ENCODE assay signal across 19 cellular contexts in genomic region chr1:3716351-3716750, GRCh38. TPM values are rescaled to one million over a fixed set of nuclear protein-coding genes. Genes with fewer than 3 reads are reported as not detected.
DNase-seq lines count a peak whose midpoint lies in the region; ATAC-seq, FAIRE-seq and TF ChIP-seq lines count a peak whose summit lies in the region.
"Had no signal": no experiment of that assay in that cellular context is flagged by ENCODE, and none has a peak within 500 bp of the region (broad histone marks: within the 10 kb centered on the region; RNA-seq: fewer than 3 reads in every experiment).

No MANE protein-coding gene starts in this region.

- H3K4me2 ChIP-seq in H9 (ENCODE audit: insufficient read depth, insufficient read length, low read length) (no peak overlapping the region), keratinocyte (ENCODE audit: control insufficient read depth, extremely low read depth, insufficient read depth, low read depth, low read length) (peak overlapping the region; percentile 86)
- H3K4me2 ChIP-seq: GM23338 had no signal

- H3K79me2 ChIP-seq in H9 (ENCODE audit: insufficient read depth, low read length) = no peaks in the 10 kb centered on the region
- no peaks in the 10 kb centered on the region for H3K79me2 ChIP-seq in keratinocyte (ENCODE audit: control insufficient read depth, insufficient read depth, low read length)

- no peak overlapping the region for H3K27ac Mint-ChIP-seq in H9
- H3K27ac Mint-ChIP-seq: CD8-positive, alpha-beta T cell; GM23338 had no signal

- H2BK15ac ChIP-seq in H9 (ENCODE audit: low read depth, low read length) = no peak overlapping the region

- no peak for FAIRE-seq in keratinocyte (lab: Jason Lieb, UNC)
- FAIRE-seq: D721Med, HepG2, RCC 7860 had no signal

- no peak overlapping the region for H3T11ph ChIP-seq in H9 (ENCODE audit: low read length)

- H3K23me2 ChIP-seq in H9 (ENCODE audit: insufficient read length, low read depth, low read length, poor library complexity, severe bottlenecking) = no peaks in the 10 kb centered on the region

- H2BK120ac ChIP-seq in H9 (ENCODE audit: low read depth, low read length, poor library complexity, severe bottlenecking) = no peak overlapping the region

- H2BK20ac ChIP-seq in H9 (ENCODE audit: low read depth, low read length, poor library complexity, severe bottlenecking) = no peak overlapping the region

- H4K91ac ChIP-seq in H9 (ENCODE audit: insufficient read length, low read depth, low read length) = no peak overlapping the region

- H3K9me1 ChIP-seq in keratinocyte (ENCODE audit: control insufficient read depth, extremely low read depth, insufficient read depth, low read length) = peaks cover 2% of the 10 kb centered on the region

- H2AFZ ChIP-seq in H9 (ENCODE audit: low read length) (no peak overlapping the region), keratinocyte (ENCODE audit: control insufficient read depth, low read length) (no peak overlapping the region)
- H2AFZ ChIP-seq: GM23338 had no signal

- H3K36me3 Mint-ChIP-seq in H9 (ENCODE audit: insufficient read depth in 1 of 3, low read depth in 3 of 3) = no peaks in the 10 kb centered on the region
- H3K36me3 Mint-ChIP-seq: CD8-positive, alpha-beta T cell had no signal

- ATAC-seq in GM21825 (IDR thresholded peaks at IDR 0.05; ENCODE audit: unreplicated experiment) = no peak
- ATAC-seq in HG03442 (IDR thresholded peaks at IDR 0.05; ENCODE audit: unreplicated experiment) = no peak
- ATAC-seq in GM21737 (IDR thresholded peaks at IDR 0.05; ENCODE audit: unreplicated experiment) = no peak
- ATAC-seq: CD8-positive, alpha-beta T cell; HepG2 had no signal

- H2AK5ac ChIP-seq in H9 (ENCODE audit: insufficient read length, low read length) = no peak overlapping the region

- no peaks in the 10 kb centered on the region for H3K9me3 Mint-ChIP-seq in H9
- H3K9me3 Mint-ChIP-seq: CD8-positive, alpha-beta T cell; GM23338 had no signal

- DNase-seq in H9 (no peak), HL-60 (ENCODE audit: low read depth in 1 of 2, low spot score in 1 of 2) (peak in 1 of 2 experiments; percentile 13), UCSD-AML1 (lab: John Stamatoyannopoulos, UW; ENCODE audit: unreplicated experiment) (peak; percentile 51), keratinocyte (ENCODE audit: low read depth, low spot score) (no peak)
- DNase-seq: CD8-positive, alpha-beta T cell; Karpas-422; NCI-H2107; NCI-H446 treated with DMSO at 0.1 percent for 48 hours; NCI-H82; SJCRH30 had no signal

- H3K79me1 ChIP-seq in H9 (ENCODE audit: insufficient read depth, low read depth, low read length, poor library complexity, severe bottlenecking) = no peaks in the 10 kb centered on the region

- H3K9me3 ChIP-seq in H9 (ENCODE audit: control insufficient read depth, low read depth, low read length) (no peaks in the 10 kb centered on the region), keratinocyte (ENCODE audit: control insufficient read depth, low read depth, low read length) (no peaks in the 10 kb centered on the region)
- H3K9me3 ChIP-seq: SJCRH30 had no signal

- TF ChIP-seq CTCF in H9 (conservative IDR thresholded peaks at IDR 0.05) = no peak
- no peak for TF ChIP-seq CTCF in HL-60 (IDR thresholded peaks at IDR 0.05; ENCODE audit: insufficient read depth, low read length)
- TF ChIP-seq CTCF in keratinocyte (optimal IDR thresholded peaks at IDR 0.05 in 1 of 3, IDR thresholded peaks at IDR 0.05 in 1 of 3, conservative IDR thresholded peaks at IDR 0.05 in 1 of 3; ENCODE audit: extremely low read depth in 1 of 3, insufficient read depth in 2 of 3, low read length in 3 of 3) = no peak

- WGBS in H9 (ENCODE audit: extremely low coverage, insufficient read length, low lambda C conversion rate) = no CpG with 5 or more reads among the region's 6 CpGs

- peak overlapping the region; percentile 36; the same call in 1 of the 2 replicates for H3K14ac ChIP-seq in H9 (ENCODE audit: insufficient read depth, low read length)

- H3K27ac ChIP-seq in H9 (ENCODE audit: insufficient read length, low read depth, low read length) = no peak overlapping the region
- H3K27ac ChIP-seq in HL-60 (replicated peaks) = peak overlapping the region; percentile 65
- H3K27ac ChIP-seq in keratinocyte (ENCODE audit: control insufficient read depth, insufficient read depth, low read length) = peak overlapping the region; percentile 68
- H3K27ac ChIP-seq: SJCRH30 had no signal

- no peak overlapping the region for H4K8ac ChIP-seq in H9 (replicated peaks; ENCODE audit: insufficient read length, low read depth, low read length)

- no peak overlapping the region for H2BK5ac ChIP-seq in H9 (ENCODE audit: insufficient read length, low read length)

- dilution Hi-C loops in keratinocyte (cut with MboI; ENCODE audit: extremely low pct_ligation_motif_present, low sequenced_read_pairs) = no loop called here

- no peak overlapping the region for H3K4me3 ChIP-seq in HL-60 (replicated peaks; ENCODE audit: insufficient read depth, low read length)
- H3K4me3 ChIP-seq in keratinocyte (ENCODE audit: control insufficient read depth in 2 of 3, extremely low read depth in 1 of 3, insufficient read depth in 2 of 3, low read depth in 1 of 3, low read length in 3 of 3) = peak overlapping the region in 2 of 3 experiments; percentile 34 to 57
- H3K4me3 ChIP-seq: GM23338, SJCRH30 had no signal

- H4K20me1 ChIP-seq in H9 (ENCODE audit: control insufficient read depth, insufficient read depth, insufficient read length) (no peaks in the 10 kb centered on the region), keratinocyte (ENCODE audit: control insufficient read depth, extremely low read depth, insufficient read depth, low read length) (no peaks in the 10 kb centered on the region)

- H3K36me3 ChIP-seq in keratinocyte (ENCODE audit: control insufficient read depth in 2 of 2, extremely low read depth in 1 of 2, insufficient read depth in 2 of 2, low read length in 2 of 2) = no peaks in the 10 kb centered on the region
- H3K36me3 ChIP-seq: SJCRH30 had no signal

- no peak overlapping the region for H3K56ac ChIP-seq in H9 (ENCODE audit: insufficient read length, low read depth, low read length)

- H4K5ac ChIP-seq in H9 (ENCODE audit: insufficient read length, low read depth, low read length) = no peak overlapping the region

- H2BK12ac ChIP-seq in H9 (ENCODE audit: insufficient read length, low read depth, low read length) = no peak overlapping the region

- no peak overlapping the region for H3K4ac ChIP-seq in H9 (ENCODE audit: low read depth, low read length)

- H3K18ac ChIP-seq in H9 (ENCODE audit: insufficient read length, low read depth, low read length) = no peak overlapping the region

- H3K9ac ChIP-seq in H9 (ENCODE audit: extremely low read depth, insufficient read length, low read length) (no peak overlapping the region), keratinocyte (ENCODE audit: control insufficient read depth, extremely low read depth, insufficient read depth, low read length) (peak overlapping the region; percentile 50)

- no peak overlapping the region for H3K23ac ChIP-seq in H9 (ENCODE audit: insufficient read length, low read depth, low read length)

- peaks cover 17% of the 10 kb centered on the region for H3K27me3 Mint-ChIP-seq in H9 (ENCODE audit: low read depth)

- no peak overlapping the region for H3K4me3 Mint-ChIP-seq in H9
- H3K4me3 Mint-ChIP-seq: CD8-positive, alpha-beta T cell; GM23338 had no signal

- H3K4me1 Mint-ChIP-seq in H9 = peaks cover 2 to 16% of the 10 kb centered on the region in 2 experiments; a peak in 3 of 4 replicates

- no peaks in the 10 kb centered on the region for H3K27me3 ChIP-seq in H9 (ENCODE audit: insufficient read depth, low read length)
- H3K27me3 ChIP-seq in HL-60 (ENCODE audit: insufficient read depth, poor library complexity, severe bottlenecking) = no peaks in the 10 kb centered on the region
- no peaks in the 10 kb centered on the region for H3K27me3 ChIP-seq in keratinocyte (ENCODE audit: control insufficient read depth, extremely low read depth, insufficient read depth, low read length)
- H3K27me3 ChIP-seq: SJCRH30 had no signal

- H3K4me1 ChIP-seq in H9 (ENCODE audit: insufficient read depth, low read length) (no peaks in the 10 kb centered on the region; the same call in 1 of the 2 replicates), keratinocyte (ENCODE audit: control insufficient read depth, extremely low read depth, insufficient read depth, low read length) (peaks cover 38% of the 10 kb centered on the region)

RNA-seq across cellular contexts. Expression of gene CCDC27, which starts 35.9 kb away (rescaled TPM):
- not detected in 2 replicates for total RNA-seq in H9 (2021)
- polyA plus RNA-seq in keratinocyte = not detected in 3 replicates
- not detected for polyA plus RNA-seq in keratinocyte (2011; ENCODE audit: low read depth)
- polyA plus RNA-seq in keratinocyte (2011; cell fraction: cytosol; rRNA removed) = not detected in 2 replicates
- polyA plus RNA-seq in keratinocyte (2011; cell fraction: nucleus; rRNA removed) = not detected in 2 replicates
- not detected in 2 replicates for polyA plus RNA-seq in keratinocyte (2012; ENCODE audit: low replicate concordance)
- polyA minus RNA-seq in keratinocyte = not detected in 3 replicates
- not detected for polyA minus RNA-seq in keratinocyte (2011; cell fraction: cytosol; rRNA and poly(A)+ RNA removed)
- not detected in 2 replicates for polyA minus RNA-seq in keratinocyte (2011; cell fraction: nucleus; rRNA and poly(A)+ RNA removed)
- total RNA-seq: CD8-positive, alpha-beta T cell; HepG2; SJCRH30 had no signal
- polyA plus RNA-seq: AG04450, BJ, HepG2 had no signal

RNA-seq across cellular contexts. Expression of gene SMIM1, which starts 56.2 kb away (rescaled TPM):
- total RNA-seq in H9 (2021) = 5.3 and 7.3 TPM in 2 replicates
- polyA plus RNA-seq in keratinocyte = 0.79 to 1.3 TPM (median 1.0 TPM) in 3 replicates
- 0.57 TPM for polyA plus RNA-seq in keratinocyte (2011; ENCODE audit: low read depth)
- 0.29 and 1.8 TPM in 2 replicates for polyA plus RNA-seq in keratinocyte (2011; cell fraction: cytosol; rRNA removed)
- 0.57 TPM in 1 of 2 replicates, not detected in the other for polyA plus RNA-seq in keratinocyte (2011; cell fraction: nucleus; rRNA removed)
- 3.9 TPM in 1 of 2 replicates, not detected in the other for polyA plus RNA-seq in keratinocyte (2012; ENCODE audit: low replicate concordance)
- polyA minus RNA-seq in keratinocyte = 0.76 to 1.9 TPM in 2 of 3 replicates, not detected in the other
- polyA minus RNA-seq in keratinocyte (2011; cell fraction: cytosol; rRNA and poly(A)+ RNA removed) = 7.5 TPM
- not detected in 2 replicates for polyA minus RNA-seq in keratinocyte (2011; cell fraction: nucleus; rRNA and poly(A)+ RNA removed)
- total RNA-seq: SJCRH30 had no signal
